ENCODE assay signal across 18 cellular contexts in genomic region chr4:5372198-5372597, GRCh38.
"Had no signal": no experiment of that assay in that cellular context is flagged by ENCODE, and none has a peak within 500 bp of the region (broad histone marks: within the 10 kb centered on the region; RNA-seq: fewer than 3 reads in every experiment).

No MANE protein-coding gene starts in this region.

- H3K27ac ChIP-seq: dorsolateral prefrontal cortex, heart right ventricle, ovary, spleen, testis, tibial nerve, upper lobe of right lung had no signal

- H3K9me3 ChIP-seq: mucosa of descending colon, ovary, testis, upper lobe of right lung had no signal

- DNase-seq: cortex of kidney; effector CD8-positive, alpha-beta T cell; heart right ventricle; hypothalamus; mammary epithelial cell; mucosa of descending colon; natural killer cell; ovary; right cardiac atrium; spleen; stimulated activated CD4-positive, alpha-beta T cell treated with anti-CD3 and anti-CD28 coated beads, Interleukin-2, amount 100 ng/mL, for 24 hours; stimulated activated CD4-positive, alpha-beta T cell treated with anti-CD3 and anti-CD28 coated beads, Interleukin-4, amount 100 ng/mL, for 4 hours; stimulated activated naive B cell treated with anti-CD40 and anti-IgM and Interleukin-4, amounts not matched to agents 10 μg/mL and 1 μg/mL and 100 μg/mL, for 72 hours; stimulated activated naive CD8-positive, alpha-beta T cell treated with anti-CD3 and anti-CD28 coated beads, Interleukin-15, amount 100 ng/mL, for 72 hours; testis; upper lobe of right lung had no signal

- H3K4me1 ChIP-seq: heart right ventricle, spleen, testis, tibial nerve, upper lobe of right lung had no signal

- H3K4me3 ChIP-seq: dorsolateral prefrontal cortex, heart right ventricle, mucosa of descending colon, ovary, spleen, testis, tibial nerve, upper lobe of right lung had no signal

- H3K36me3 ChIP-seq: heart right ventricle, ovary, spleen, tibial nerve, upper lobe of right lung had no signal

- ATAC-seq: heart right ventricle; mucosa of descending colon; natural killer cell; right cardiac atrium; stimulated activated naive B cell treated with anti-CD40 and anti-IgM and Interleukin-4, amounts not matched to agents 10 μg/mL and 1 μg/mL and 100 μg/mL, for 72 hours; stimulated activated naive CD8-positive, alpha-beta T cell treated with anti-CD3 and anti-CD28 coated beads, Interleukin-15, amount 100 ng/mL, for 72 hours; upper lobe of right lung had no signal

- H3K27me3 ChIP-seq: ovary, spleen, testis, tibial nerve, upper lobe of right lung had no signal
